ENCODE assay signal across 8 cellular contexts in the genomic region with DNA sequence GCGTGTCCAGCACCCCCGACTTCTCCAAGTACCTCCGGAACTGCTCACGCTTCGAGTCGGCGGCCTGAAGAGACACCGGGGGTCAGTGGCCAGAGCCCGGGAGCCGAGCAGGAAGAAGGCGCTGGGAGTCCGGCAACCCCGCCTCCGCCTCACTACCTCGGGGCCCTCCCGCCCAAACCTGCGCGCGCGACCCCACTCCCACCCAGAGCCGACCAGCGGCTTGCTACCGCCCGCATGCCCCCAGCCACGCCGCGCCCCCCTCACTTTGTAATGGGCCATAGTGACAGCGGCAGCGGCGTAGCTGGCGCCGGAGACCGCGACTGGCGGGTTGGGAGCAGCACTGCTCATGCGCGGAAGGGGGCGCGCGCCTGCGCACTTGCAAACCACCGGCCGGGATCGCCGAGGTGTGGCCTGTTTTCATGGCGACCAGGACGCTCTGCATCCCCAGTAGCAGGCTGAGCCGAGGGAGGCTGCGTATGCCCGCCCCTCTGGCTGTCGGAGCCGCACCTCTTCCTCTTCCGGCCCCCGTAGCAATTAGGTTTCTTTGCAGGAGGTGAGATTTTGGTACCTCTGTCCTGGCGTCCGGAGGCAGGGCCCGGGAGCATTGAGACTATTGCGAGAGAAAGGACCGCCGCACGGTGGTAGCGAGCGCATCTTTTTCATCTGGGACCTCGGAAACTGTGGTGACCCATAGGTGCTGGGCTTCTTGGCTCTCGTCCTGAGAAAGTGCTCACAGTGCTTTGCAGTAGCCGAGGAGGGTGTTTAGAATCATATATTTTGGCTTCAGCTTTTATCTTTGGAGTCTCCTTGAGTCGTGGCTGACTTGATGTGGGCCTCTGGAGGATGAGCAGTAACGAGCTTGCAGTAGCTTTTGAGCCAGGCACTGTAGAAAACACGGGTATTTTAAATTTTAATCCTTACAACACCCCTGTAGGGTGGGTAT. TPM values are rescaled to one million over a fixed set of nuclear protein-coding genes. Genes with fewer than 3 reads are reported as not detected.
DNase-seq lines count a peak whose midpoint lies in the region; ATAC-seq and TF ChIP-seq lines count a peak whose summit lies in the region.

MYCBP (minus strand) TSS at position 322 of the 943 bp plus-strand sequence; CDS start at position 279, 43 bp downstream.

- CTCF ChIA-PET in activated CD8-positive, alpha-beta memory T cell treated with anti-CD3 and anti-CD28 coated beads for 36 hours (lab: Charles Lee) = interaction anchor here (2.4 kb wide), 1 partner anchor 11 kb away, joined by 5 read pairs; no protein-coding TSS in a partner anchor

- peak within 1 kb of the TSS; percentile 83 to 86 for H3K4me3 Mint-ChIP-seq in effector memory CD8-positive, alpha-beta T cell

- H3K4me1 Mint-ChIP-seq in effector memory CD8-positive, alpha-beta T cell (ENCODE audit: low read depth in 2 of 2) = peaks cover 10 to 24% of the 10 kb centered on the region in 2 donors

- POLR2A ChIA-PET in activated CD8-positive, alpha-beta memory T cell treated with anti-CD3 and anti-CD28 coated beads for 36 hours (lab: Charles Lee) = interaction anchor here (0.5 kb wide), 1 partner anchor 127 kb away, joined by 3 read pairs; no protein-coding TSS in a partner anchor

- H3K36me3 Mint-ChIP-seq in effector memory CD8-positive, alpha-beta T cell (ENCODE audit: insufficient read depth) = peaks cover 12% of the 10 kb centered on the region

- ATAC-seq in effector memory CD8-positive, alpha-beta T cell (replicated peaks) = peak; percentile 99

- TF ChIP-seq CTCF in GM20000 (IDR thresholded peaks at IDR 0.05; ENCODE audit: extremely low read depth, missing control alignments) = no peak

- peak within 1 kb of the TSS; percentile 85 to 88 for H3K27ac Mint-ChIP-seq in effector memory CD8-positive, alpha-beta T cell

- DNase-seq in CMK (ENCODE audit: low read depth) = peak; percentile 97
- peak; percentile 99 for DNase-seq in GM20000 (ENCODE audit: low spot score)
- DNase-seq in HT-29 (ENCODE audit: low spot score) = peak; percentile 94
- DNase-seq in NOMO-1 (lab: John Stamatoyannopoulos, UW; ENCODE audit: unreplicated experiment in 2 of 2) = peak; percentile 96
- peak; percentile 94 to 98 (median 96) for DNase-seq in effector memory CD8-positive, alpha-beta T cell
- DNase-seq in medulla oblongata (ENCODE audit: extremely low spot score) = peak; percentile 97
- DNase-seq in stimulated activated CD8-positive, alpha-beta memory T cell treated with anti-CD3 and anti-CD28 coated beads, Interleukin-12 subunit alpha, Interleukin-12 subunit beta, amount 100 ng/mL, for 1 hour (ENCODE audit: low read depth) = peak; percentile 93

- H3K9me3 Mint-ChIP-seq in effector memory CD8-positive, alpha-beta T cell = no peaks in the 10 kb centered on the region

- no peaks in the 10 kb centered on the region for H3K27me3 Mint-ChIP-seq in effector memory CD8-positive, alpha-beta T cell

RNA-seq across cellular contexts. Expression of gene MYCBP, which starts in this region (rescaled TPM):
- 15.0 and 15.3 TPM in 2 replicates for total RNA-seq in HT-29 (2014; rRNA removed; shearing (Covaris generic))
- total RNA-seq in activated CD8-positive, alpha-beta memory T cell treated with anti-CD3 and anti-CD28 coated beads for 36 hours = 10 to 100 TPM; 66.4 to 71.9 TPM

Comparison
In these comparisons a context has a peak if more than half of its experiments do, and no peak if none do; other contexts are left out.
1. Peak in every context shown above with its lines: DNase-seq and ATAC-seq.